In genomic region chr19:37718357-37718756, GRCh38 we compare ENCODE assay signal across 8 cellular contexts.
A peak's percentile ranks its signal among the peaks of the same experiment; 100 is the strongest.
DNase-seq lines count a peak whose midpoint lies in the region; ATAC-seq and TF ChIP-seq lines count a peak whose summit lies in the region.

No MANE protein-coding gene starts in this region.

- peaks cover 44% of the 10 kb centered on the region for H3K79me2 ChIP-seq in SU-DHL-6 (ENCODE audit: insufficient read depth, low read length)

- peak overlapping the region; percentile 78 for H3K9ac ChIP-seq in SU-DHL-6 (ENCODE audit: low read length)

- H2AFZ ChIP-seq in SU-DHL-6 (ENCODE audit: low read depth, low read length, severe bottlenecking) = no peak overlapping the region

- peak overlapping the region; percentile 65 for H3K4me3 ChIP-seq in HAP-1
- peak overlapping the region; percentile 80 for H3K4me3 ChIP-seq in SU-DHL-6 (ENCODE audit: insufficient read depth, low read length, poor library complexity, severe bottlenecking)
- H3K4me3 ChIP-seq in skin epidermis = peak overlapping the region in 4 of 7 experiments; percentile 61 to 80 (median 72)

- no peaks in the 10 kb centered on the region for H4K20me1 ChIP-seq in SU-DHL-6 (ENCODE audit: low read depth, low read length)

- no peaks in the 10 kb centered on the region for H3K27me3 ChIP-seq in HAP-1 (ENCODE audit: low read depth)
- no peaks in the 10 kb centered on the region for H3K27me3 ChIP-seq in SU-DHL-6 (ENCODE audit: low read length)

- H3K4me1 ChIP-seq in HAP-1 = no peaks in the 10 kb centered on the region

- DNase-seq in HAP-1 (ENCODE audit: low spot score in 2 of 2) (peak in 1 of 2 experiments; percentile 13), globus pallidus (ENCODE audit: low spot score) (peak; percentile 2), GM19238 (ENCODE audit: insufficient read length, low spot score) (no peak)
- no peak for DNase-seq in stimulated activated CD4-positive, alpha-beta T cell treated with anti-CD3 and anti-CD28 coated beads, Interleukin-15, amount 100 ng/mL, for 24 hours
- DNase-seq in stimulated activated CD4-positive, alpha-beta T cell treated with anti-CD3 and anti-CD28 coated beads, Interleukin-4, amount 100 ng/mL, for 24 hours = no peak

- peak overlapping the region; percentile 73 for H3K4me2 ChIP-seq in SU-DHL-6 (ENCODE audit: low read depth, low read length, poor library complexity, severe bottlenecking)

- no peaks in the 10 kb centered on the region for H3K9me3 ChIP-seq in HAP-1
- H3K9me3 ChIP-seq in SU-DHL-6 (ENCODE audit: insufficient read depth, low read length) = no peaks in the 10 kb centered on the region

- no peak for TF ChIP-seq CTCF in SU-DHL-6 (IDR thresholded peaks at IDR 0.05; ENCODE audit: insufficient read depth, low read length, poor library complexity, severe bottlenecking)

- H3K36me3 ChIP-seq in HAP-1 (replicated peaks) = peaks cover 6% of the 10 kb centered on the region
- peaks cover 3% of the 10 kb centered on the region; the same call in 1 of the 2 replicates for H3K36me3 ChIP-seq in SU-DHL-6 (ENCODE audit: low read length)

- no peak for ATAC-seq in HG03520 (IDR thresholded peaks at IDR 0.05; ENCODE audit: unreplicated experiment)

- in situ Hi-C loops in HAP-1 (cut with MboI; ENCODE audit: low sequenced_read_pairs) = no loop called here

- H3K27ac ChIP-seq in SU-DHL-6 (ENCODE audit: low read depth, low read length) (no peak overlapping the region), skin epidermis (peak overlapping the region in 5 of 21 experiments; percentile 77 to 91 (median 84))

- H3F3A ChIP-seq in SU-DHL-6 (ENCODE audit: insufficient read depth) = no peaks in the 10 kb centered on the region

- no peaks in the 10 kb centered on the region for H3K9me2 ChIP-seq in SU-DHL-6 (replicated peaks; ENCODE audit: insufficient read depth, low read length)
